Comparison of ENCODE assay signal across 7 cellular contexts in the genomic region with DNA sequence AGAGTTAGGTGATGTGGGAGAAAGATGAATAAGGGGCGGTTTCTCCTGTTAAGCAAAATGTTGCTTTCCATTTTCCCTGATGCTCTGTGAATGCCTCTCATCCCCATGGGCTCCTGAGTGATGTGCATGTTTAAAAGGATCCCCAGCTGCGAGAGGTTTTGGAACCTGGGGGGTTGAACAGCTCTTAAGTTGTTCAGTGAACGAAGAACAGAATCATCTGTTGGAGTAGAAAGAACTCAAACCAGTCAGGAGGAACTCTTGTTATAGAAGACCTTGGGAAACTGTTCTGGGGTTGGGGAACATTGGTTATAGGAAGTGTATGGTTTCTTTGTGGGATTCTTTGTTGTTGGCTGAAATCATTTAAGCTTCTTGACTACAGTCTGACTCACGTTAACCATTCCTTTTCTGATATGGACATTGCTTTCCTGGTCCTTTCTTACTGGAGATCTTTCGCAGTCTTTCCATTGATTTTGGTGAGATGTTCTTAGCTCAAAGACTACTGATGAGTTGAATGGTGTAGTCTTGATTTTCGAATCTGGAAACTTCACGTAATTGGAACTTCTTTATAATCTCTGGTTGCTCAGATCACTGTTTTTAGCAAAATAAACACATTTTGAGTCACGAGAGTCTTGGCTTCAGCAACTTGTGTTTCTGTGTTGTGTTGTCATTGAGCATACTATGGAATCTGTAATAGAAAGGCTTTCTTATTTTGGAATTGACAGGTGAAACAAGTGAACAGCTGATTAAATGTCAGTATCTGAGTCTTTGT. TPM values are rescaled to one million over a fixed set of nuclear protein-coding genes. Genes with fewer than 3 reads are reported as not detected.
DNase-seq lines count a peak whose midpoint lies in the region; ATAC-seq, FAIRE-seq and TF ChIP-seq lines count a peak whose summit lies in the region.

No MANE protein-coding gene starts in this region.

- H3K27me3 Mint-ChIP-seq in natural killer cell (ENCODE audit: low read depth in 2 of 2): no peaks in the 10 kb centered on the region

- DNase-seq in GM19239 (ENCODE audit: insufficient read length, low spot score): no peak
- DNase-seq in coronary artery (ENCODE audit: low spot score): no peak
- no peak for DNase-seq in natural killer cell
- no peak for DNase-seq in dedifferentiated amniotic fluid mesenchymal stem cell (ENCODE audit: extremely low spot score)
- no peak for DNase-seq in ACHN

- no peak for TF ChIP-seq CTCF in OCI-LY3 (IDR thresholded peaks at IDR 0.05; ENCODE audit: low read depth, low read length)
- no peak for TF ChIP-seq CTCF in coronary artery (IDR thresholded peaks at IDR 0.05)
- TF ChIP-seq CTCF in natural killer cell (IDR thresholded peaks at IDR 0.05): no peak

- peak overlapping the region; percentile 83 for H3K4me3 ChIP-seq in OCI-LY3 (ENCODE audit: low read length)
- H3K4me3 ChIP-seq in coronary artery: peak overlapping the region; percentile 87

- in situ Hi-C loops in ACHN (cut with HindIII; ENCODE audit: low pct_ligation_motif_present, low pct_unique_long_range_greater_than_20kb, low sequenced_read_pairs): no loop called here

- peak overlapping the region; percentile 97 to 99 for H3K27ac Mint-ChIP-seq in natural killer cell

- H3K9me3 ChIP-seq in OCI-LY3 (ENCODE audit: insufficient read depth, low read length): peaks cover 4% of the 10 kb centered on the region; the same call in 1 of the 2 replicates

- ATAC-seq in natural killer cell (no peak), GM21576 (IDR thresholded peaks at IDR 0.05; ENCODE audit: unreplicated experiment) (no peak)

- H3K4me2 ChIP-seq in OCI-LY3 (ENCODE audit: low read length): peak overlapping the region; percentile 96

- peaks cover 4% of the 10 kb centered on the region for H3K36me3 ChIP-seq in OCI-LY3 (replicated peaks; ENCODE audit: low read depth, low read length)

- no peaks in the 10 kb centered on the region for H3K36me3 Mint-ChIP-seq in natural killer cell

- H3K4me1 Mint-ChIP-seq in natural killer cell: peaks cover 36 to 40% of the 10 kb centered on the region in 2 donors

- FAIRE-seq in GM19239 (lab: Jason Lieb, UNC): peak; percentile 48

- no peaks in the 10 kb centered on the region for H3K9me3 Mint-ChIP-seq in natural killer cell

- no peaks in the 10 kb centered on the region for H3K27me3 ChIP-seq in OCI-LY3 (ENCODE audit: low read depth, low read length)

- H3K4me3 Mint-ChIP-seq in natural killer cell: peak overlapping the region; percentile 93

- intact Hi-C loops in natural killer cell (cut with micrococcal nuclease): loop anchor here (10.0 kb wide), 1 partner anchor 479 kb away; a partner anchor contains a TSS

- peaks cover 34% of the 10 kb centered on the region for H3K4me1 ChIP-seq in OCI-LY3 (ENCODE audit: low read length)

- peak overlapping the region; percentile 90 for H3K27ac ChIP-seq in OCI-LY3 (ENCODE audit: low read length)
- peak overlapping the region; percentile 98 to 99 for H3K27ac ChIP-seq in coronary artery

- peak overlapping the region; percentile 97 for H3K9ac ChIP-seq in OCI-LY3 (ENCODE audit: low read length)

- no peaks in the 10 kb centered on the region for H4K20me1 ChIP-seq in OCI-LY3 (ENCODE audit: insufficient read depth, low read length)

- no peak overlapping the region for H2AFZ ChIP-seq in OCI-LY3 (ENCODE audit: low read depth, low read length)

- peaks cover 54% of the 10 kb centered on the region for H3K79me2 ChIP-seq in OCI-LY3 (ENCODE audit: low read length)

RNA-seq across cellular contexts. Expression of a gene that starts 1.3 kb away (rescaled TPM):
- 10 to 100 TPM; 44.2 to 51.3 (median 44.5) TPM for total RNA-seq in natural killer cell

RNA-seq across cellular contexts. Expression of a gene that starts 21.0 kb away (rescaled TPM):
- 10 to 100 TPM; 11.9 to 15.9 (median 12.6) TPM for total RNA-seq in natural killer cell

RNA-seq across cellular contexts. Expression of a gene that starts 58.2 kb away (rescaled TPM):
- 100 to 1,000 TPM; 269 to 279 (median 277) TPM for total RNA-seq in natural killer cell
